Comparison of ENCODE assay signal across 35 cellular contexts in the genomic region with DNA sequence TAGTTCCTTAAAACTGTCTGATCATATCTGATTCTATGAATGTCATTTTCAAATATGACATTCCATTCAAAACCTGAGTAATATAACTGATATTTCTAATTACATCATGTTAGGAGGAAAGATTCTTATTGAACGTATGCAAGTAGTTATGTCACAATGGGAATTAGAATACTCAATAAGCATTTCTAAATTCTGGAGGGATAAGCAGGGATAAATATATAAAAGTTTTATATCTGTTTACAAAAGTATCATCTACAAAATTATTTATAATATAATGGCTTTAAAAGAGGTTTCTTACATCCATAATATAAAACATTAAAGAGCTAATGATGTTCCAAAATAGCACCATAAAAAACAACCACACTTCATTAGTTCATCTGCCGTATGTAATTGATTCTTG. TPM values are rescaled to one million over a fixed set of nuclear protein-coding genes. Genes with fewer than 3 reads are reported as not detected.
"Had no signal": no experiment of that assay in that cellular context is flagged by ENCODE, and none has a peak within 500 bp of the region (broad histone marks: within the 10 kb centered on the region; RNA-seq: fewer than 3 reads in every experiment).

TSS of gene OR14A2 (minus strand) at position 101 of the 400 bp plus-strand sequence.

- H3K27ac ChIP-seq: adrenal gland, Peyer's patch had no signal

- DNase-seq: activated CD4-positive, alpha-beta memory T cell treated with anti-CD3 and anti-CD28 coated beads for 36 hours; activated CD4-positive, alpha-beta T cell treated with anti-CD3 and anti-CD28 coated beads for 36 hours; activated CD4-positive, alpha-beta T cell treated with anti-CD3 and anti-CD28 coated beads, Interleukin-2, amount 50 U/mL, for 1 hour; activated CD8-positive, alpha-beta memory T cell treated with anti-CD3 and anti-CD28 coated beads, Interleukin-2, amount 50 U/mL, for 4 hours; activated gamma-delta T cell treated with Interleukin-2 at 50 U/mL for 16 hours; activated naive CD4-positive, alpha-beta T cell treated with anti-CD3 and anti-CD28 coated beads for 36 hours; activated T-cell treated with anti-CD3 and anti-CD28 coated beads for 4 hours; activated T-cell treated with anti-CD3 and anti-CD28 coated beads, Interleukin-2, amount 50 U/mL, for 4 hours; adrenal gland; caudate nucleus; cerebellar nuclear complex; Kasumi-1; KG1; MM.1S; MV-4-11; NCI-H1092; NCI-H1436 treated with DMSO at 0.1 percent for 48 hours; NCI-H1694 treated with DMSO at 0.1 percent for 48 hours; NCI-H2029; NCI-H345; NCI-H526; NCI-H748 treated with DMSO at 0.1 percent for 48 hours; NK-92 treated with Interleukin-12 subunit alpha and Interleukin-12 subunit beta, amount 100 ng/mL, for 24 hours; Peyer's patch; RPMI8226; SHP77 treated with DMSO at 0.1 percent for 48 hours had no signal

- H3K27me3 Mint-ChIP-seq: brain had no signal

- H3K4me1 ChIP-seq: adrenal gland, Peyer's patch had no signal

- H3K4me3 Mint-ChIP-seq: activated CD4-positive, alpha-beta memory T cell treated with anti-CD3 and anti-CD28 coated beads for 36 hours; activated CD4-positive, alpha-beta T cell treated with anti-CD3 and anti-CD28 coated beads for 36 hours; activated naive CD4-positive, alpha-beta T cell treated with anti-CD3 and anti-CD28 coated beads for 36 hours; activated T-cell treated with anti-CD3 and anti-CD28 coated beads, Interleukin-2, amount 50 U/mL, for 4 hours; activated T-helper 1 cell treated with anti-CD3 and anti-CD28 coated beads, Interleukin-12 subunit alpha, Interleukin-12 subunit beta, Interleukin-2, Interleukin-4 antibody, amounts not matched to agents 30 ng/mL and 10 ng/mL and 1 ng/mL, durations not matched to agents 14 hours and 24 hours and 36 hours; brain; T-helper 1 cell treated with Interleukin-12 subunit alpha and Interleukin-12 subunit beta and Interleukin-4 antibody, amounts not matched to agents 30 μg/mL and 1 μg/mL, for 36 hours; T-helper 2 cell treated with Interferon-gamma antibody and Interleukin-4, amounts not matched to agents 5 μg/mL and 100 μg/mL, for 36 hours had no signal

- H3K27ac Mint-ChIP-seq: activated CD4-positive, alpha-beta memory T cell treated with anti-CD3 and anti-CD28 coated beads for 36 hours; activated CD4-positive, alpha-beta T cell treated with anti-CD3 and anti-CD28 coated beads for 36 hours; activated naive CD4-positive, alpha-beta T cell treated with anti-CD3 and anti-CD28 coated beads for 36 hours; activated naive CD4-positive, alpha-beta T cell treated with anti-CD3 and anti-CD28 coated beads, Interleukin-2, amount 50 U/mL, for 72 hours; activated T-helper 1 cell treated with anti-CD3 and anti-CD28 coated beads, Interleukin-12 subunit alpha, Interleukin-12 subunit beta, Interleukin-2, Interleukin-4 antibody, amounts not matched to agents 30 ng/mL and 10 ng/mL and 1 ng/mL, durations not matched to agents 14 hours and 24 hours and 36 hours; brain; T-helper 1 cell treated with Interleukin-12 subunit alpha and Interleukin-12 subunit beta and Interleukin-4 antibody, amounts not matched to agents 30 μg/mL and 1 μg/mL, for 36 hours; T-helper 2 cell treated with Interferon-gamma antibody and Interleukin-4, amounts not matched to agents 5 μg/mL and 100 μg/mL, for 36 hours had no signal

- H3K36me3 ChIP-seq: adrenal gland, Peyer's patch had no signal

- ATAC-seq: activated CD4-positive, alpha-beta T cell treated with anti-CD3 and anti-CD28 coated beads for 36 hours; activated CD4-positive, CD25-positive, alpha-beta regulatory T cell treated with anti-CD3 and anti-CD28 coated beads, Interleukin-2, amount 50 U/mL, for 24 hours; activated naive CD4-positive, alpha-beta T cell treated with anti-CD3 and anti-CD28 coated beads, Interleukin-2, amount 50 U/mL, for 72 hours; activated T-cell treated with anti-CD3 and anti-CD28 coated beads, Interleukin-2, amount 50 U/mL, for 4 hours had no signal

- H3K4me1 Mint-ChIP-seq: activated CD4-positive, alpha-beta T cell treated with anti-CD3 and anti-CD28 coated beads for 36 hours; brain had no signal

- H3K27me3 ChIP-seq: adrenal gland, Peyer's patch had no signal

- H3K36me3 Mint-ChIP-seq: activated CD4-positive, alpha-beta memory T cell treated with anti-CD3 and anti-CD28 coated beads for 36 hours; brain had no signal

- H3K4me3 ChIP-seq: adrenal gland, Peyer's patch had no signal

RNA-seq across cellular contexts. Expression of gene OR14A2, which starts in this region (rescaled TPM):
- total RNA-seq: activated CD4-positive, alpha-beta memory T cell treated with anti-CD3 and anti-CD28 coated beads for 36 hours; activated CD4-positive, alpha-beta T cell treated with anti-CD3 and anti-CD28 coated beads for 36 hours; activated naive CD4-positive, alpha-beta T cell treated with anti-CD3 and anti-CD28 coated beads for 36 hours; activated naive CD4-positive, alpha-beta T cell treated with anti-CD3 and anti-CD28 coated beads, Interleukin-2, amount 50 U/mL, for 72 hours; activated T-cell treated with anti-CD3 and anti-CD28 coated beads, Interleukin-2, amount 50 U/mL, for 4 hours; activated T-helper 1 cell treated with anti-CD3 and anti-CD28 coated beads, Interleukin-12 subunit alpha, Interleukin-12 subunit beta, Interleukin-2, Interleukin-4 antibody, amounts not matched to agents 30 ng/mL and 10 ng/mL and 1 ng/mL, durations not matched to agents 14 hours and 24 hours and 36 hours; adrenal gland; bronchial epithelial cell; NCI-H460; PC-3; Peyer's patch had no signal
- polyA plus RNA-seq: adrenal gland had no signal
